ENCODE assay signal across 21 cellular contexts in genomic region chr2:25354116-25354515, GRCh38. TPM values are rescaled to one million over a fixed set of nuclear protein-coding genes. Genes with fewer than 3 reads are reported as not detected.
DNase-seq lines count a peak whose midpoint lies in the region; ATAC-seq, FAIRE-seq and TF ChIP-seq lines count a peak whose summit lies in the region.
"Had no signal": no experiment of that assay in that cellular context is flagged by ENCODE, and none has a peak within 500 bp of the region (broad histone marks: within the 10 kb centered on the region; RNA-seq: fewer than 3 reads in every experiment).

No MANE protein-coding gene starts in this region.

- H3K4me1 ChIP-seq in SJCRH30: peaks cover 11% of the 10 kb centered on the region
- no peaks in the 10 kb centered on the region for H3K4me1 ChIP-seq in esophagus squamous epithelium
- H3K4me1 ChIP-seq in pancreas: no peaks in the 10 kb centered on the region
- H3K4me1 ChIP-seq: HAP-1, SJSA1 had no signal

- no peaks in the 10 kb centered on the region for H3K27me3 ChIP-seq in SJCRH30
- H3K27me3 ChIP-seq in esophagus squamous epithelium: no peaks in the 10 kb centered on the region
- H3K27me3 ChIP-seq in pancreas: no peaks in the 10 kb centered on the region

- TF ChIP-seq CTCF in esophagus squamous epithelium (IDR thresholded peaks at IDR 0.05): no peak
- TF ChIP-seq CTCF in pancreas (IDR thresholded peaks at IDR 0.05): no peak

- FAIRE-seq in pancreas (lab: Jason Lieb, UNC): no peak
- FAIRE-seq: GM18507 had no signal

- H3K4me3 ChIP-seq in SJCRH30 (no peak overlapping the region), esophagus squamous epithelium (no peak overlapping the region), pancreas (no peak overlapping the region)
- H3K4me3 ChIP-seq: HAP-1, SJSA1 had no signal

- 57 to 64% methylated on average over 5 to 6 of the region's 6 CpGs for WGBS in esophagus squamous epithelium, 2 donors
- 56 to 59% methylated on average over 6 of the region's 6 CpGs for WGBS in pancreas, 2 donors

- H3K36me3 ChIP-seq in SJCRH30 (no peaks in the 10 kb centered on the region), esophagus squamous epithelium (no peaks in the 10 kb centered on the region), pancreas (no peaks in the 10 kb centered on the region)
- H3K36me3 ChIP-seq: HAP-1, SJSA1 had no signal

- H3K9me3 ChIP-seq in SJCRH30 (replicated peaks) (no peaks in the 10 kb centered on the region), esophagus squamous epithelium (no peaks in the 10 kb centered on the region), pancreas (no peaks in the 10 kb centered on the region)
- H3K9me3 ChIP-seq: SJSA1 had no signal

- H3K27ac ChIP-seq in SJCRH30 (no peak overlapping the region), esophagus squamous epithelium (no peak overlapping the region), pancreas (no peak overlapping the region)
- H3K27ac ChIP-seq: SJSA1 had no signal

- no peak for ATAC-seq in pancreas
- ATAC-seq: Panc1, T-cell had no signal

- TF ChIP-seq POLR2A in esophagus squamous epithelium (IDR thresholded peaks at IDR 0.05): no peak

- intact Hi-C loops in esophagus squamous epithelium (cut with DNase I): no loop called here
- intact Hi-C loops in pancreas (cut with DNase I): no loop called here

- peak; percentile 44 for DNase-seq in NCI-H510A treated with DMSO at 0.1 percent for 48 hours (lab: John Stamatoyannopoulos, UW)
- no peak for DNase-seq in NCI-H510A (lab: John Stamatoyannopoulos, UW)
- DNase-seq in NCI-H2029 (lab: John Stamatoyannopoulos, UW): peak; percentile 76
- DNase-seq in NCI-H2196 treated with DMSO at 0.1 percent for 48 hours (lab: John Stamatoyannopoulos, UW; ENCODE audit: unreplicated experiment): peak; percentile 41
- peak; percentile 46 to 77 for DNase-seq in SJCRH30
- DNase-seq in esophagus squamous epithelium (lab: John Stamatoyannopoulos, UW): no peak
- DNase-seq in pancreas: no peak
- DNase-seq: CD4-positive, CD25-positive, alpha-beta regulatory T cell; DMS153; GOT3; IMR-90; KG1; MM.1S; NCI-H2081; NCI-H2227 treated with DMSO at 0.1 percent for 48 hours; NCI-H774; T-cell had no signal

RNA-seq across cellular contexts. Expression of gene DNMT3A, which starts 12.4 kb away (rescaled TPM):
- total RNA-seq in SJCRH30 (2014; rRNA removed; shearing (Covaris generic)): 26.1 and 32.8 TPM in 2 replicates
- total RNA-seq in esophagus squamous epithelium (10 to 100 TPM in 1 of 4 donors, 1 to 10 TPM in 3; 4.1 to 13.6 (median 8.2) TPM), pancreas (10 to 100 TPM; 13.7 to 30.9 (median 17.5) TPM)
- polyA plus RNA-seq in pancreas: 10 to 100 TPM; 10.3 to 19.1 TPM

Comparison
In these comparisons a context has a peak if more than half of its experiments do, and no peak if none do; other contexts are left out.
1. DNase-seq: peak in NCI-H510A treated with DMSO at 0.1 percent for 48 hours (single experiment), NCI-H2029 (single experiment), NCI-H2196 treated with DMSO at 0.1 percent for 48 hours (single experiment) and SJCRH30 (2 of 2); none in NCI-H510A (single experiment), esophagus squamous epithelium (single experiment) and pancreas (0 of 6).